Comparison of ENCODE assay signal across 20 cellular contexts in the genomic region with DNA sequence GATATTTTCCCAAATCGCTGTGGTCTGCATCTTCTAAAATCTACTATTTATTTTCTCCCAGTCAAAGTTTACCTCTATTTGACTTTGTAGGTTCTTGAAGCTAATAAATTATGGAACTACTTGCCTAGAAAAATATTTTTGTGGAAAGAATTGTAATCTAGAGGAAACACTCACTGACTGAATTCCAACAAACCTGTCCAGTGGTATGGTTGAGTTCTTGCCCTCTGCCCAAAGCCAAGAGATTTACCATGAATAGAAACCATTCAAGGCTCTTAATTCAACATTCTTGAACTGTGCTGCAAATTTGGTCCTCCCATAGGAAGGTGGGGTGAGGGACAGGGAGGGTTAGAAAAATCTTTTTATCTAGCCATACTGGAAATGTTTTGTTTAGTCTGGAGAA.
DNase-seq lines count a peak whose midpoint lies in the region; ATAC-seq and TF ChIP-seq lines count a peak whose summit lies in the region.
"Had no signal": no experiment of that assay in that cellular context is flagged by ENCODE, and none has a peak within 500 bp of the region (broad histone marks: within the 10 kb centered on the region; RNA-seq: fewer than 3 reads in every experiment).

No MANE protein-coding gene starts in this region.

- DNase-seq in dermis microvascular lymphatic vessel endothelial cell (ENCODE audit: low read depth in 2 of 2) (peak; percentile 21 to 63), NCI-H510A (lab: John Stamatoyannopoulos, UW) (no peak), left ventricle myocardium inferior (no peak), DMS53 treated with DMSO at 0.1 percent for 48 hours (lab: John Stamatoyannopoulos, UW; ENCODE audit: unreplicated experiment) (no peak)
- no peak for DNase-seq in stimulated activated effector memory CD8-positive, alpha-beta T cell treated with anti-CD3 and anti-CD28 coated beads, Interleukin-12 subunit alpha, Interleukin-12 subunit beta, amount 100 ng/mL, for 72 hours (ENCODE audit: low spot score in 2 of 2)
- DNase-seq: 8988T; ACHN; AML-193; CD4-positive, alpha-beta T cell; CD8-positive, alpha-beta memory T cell; DMS 273 treated with DMSO at 0.1 percent for 48 hours; DMS79 treated with DMSO at 0.1 percent for 48 hours; H9 had no signal

- peak overlapping the region in 2 of 3 donors; percentile 22 to 25 for H3K27ac Mint-ChIP-seq in IgD-negative memory B cell
- H3K27ac Mint-ChIP-seq in stimulated activated effector memory CD8-positive, alpha-beta T cell treated with anti-CD3 and anti-CD28 coated beads, Interleukin-12 subunit alpha, Interleukin-12 subunit beta, amount 100 ng/mL, for 72 hours: no peak overlapping the region
- H3K27ac Mint-ChIP-seq: CD4-positive, alpha-beta T cell; CD8-positive, alpha-beta memory T cell; GM23338; H9 had no signal

- TF ChIP-seq CTCF in left ventricle myocardium inferior (IDR thresholded peaks at IDR 0.05; ENCODE audit: borderline replicate concordance): no peak

- ATAC-seq in stimulated activated effector memory CD8-positive, alpha-beta T cell treated with anti-CD3 and anti-CD28 coated beads, Interleukin-12 subunit alpha, Interleukin-12 subunit beta, amount 100 ng/mL, for 72 hours: no peak
- ATAC-seq: A549, GM23338, HCT116 had no signal

- H3K27me3 Mint-ChIP-seq in IgD-negative memory B cell: no peaks in the 10 kb centered on the region
- H3K27me3 Mint-ChIP-seq: CD4-positive, alpha-beta T cell had no signal

- peak overlapping the region; percentile 11; the same call in 1 of the 2 replicates for H3K4me2 ChIP-seq in BLaER1
- H3K4me2 ChIP-seq: A549, GM23338 had no signal

- H3K27ac ChIP-seq in BLaER1: no peak overlapping the region; the same call in 1 of the 2 replicates
- no peak overlapping the region for H3K27ac ChIP-seq in left ventricle myocardium inferior (replicated peaks)
- H3K27ac ChIP-seq: A549 had no signal

- H3K27me3 ChIP-seq in BLaER1: no peaks in the 10 kb centered on the region
- H3K27me3 ChIP-seq in left ventricle myocardium inferior (ENCODE audit: low read depth): no peaks in the 10 kb centered on the region

- no peaks in the 10 kb centered on the region for H3K36me3 Mint-ChIP-seq in IgD-negative memory B cell
- H3K36me3 Mint-ChIP-seq in stimulated activated effector memory CD8-positive, alpha-beta T cell treated with anti-CD3 and anti-CD28 coated beads, Interleukin-12 subunit alpha, Interleukin-12 subunit beta, amount 100 ng/mL, for 72 hours: no peaks in the 10 kb centered on the region

- peaks cover 0 to 7% (median 4%) of the 10 kb centered on the region in 3 donors for H3K9me3 Mint-ChIP-seq in IgD-negative memory B cell
- no peaks in the 10 kb centered on the region for H3K9me3 Mint-ChIP-seq in stimulated activated effector memory CD8-positive, alpha-beta T cell treated with anti-CD3 and anti-CD28 coated beads, Interleukin-12 subunit alpha, Interleukin-12 subunit beta, amount 100 ng/mL, for 72 hours
- H3K9me3 Mint-ChIP-seq: CD4-positive, alpha-beta T cell had no signal

- no peak overlapping the region for H3K9ac ChIP-seq in BLaER1

- H4K20me1 ChIP-seq in BLaER1: no peaks in the 10 kb centered on the region

- no peak overlapping the region for H3K4me3 ChIP-seq in BLaER1
- H3K4me3 ChIP-seq in left ventricle myocardium inferior: no peak overlapping the region
- H3K4me3 ChIP-seq: A549, GM12878, GM23338 had no signal

- intact Hi-C loops in left ventricle myocardium inferior (cut with micrococcal nuclease): no loop called here

- peaks cover 30% of the 10 kb centered on the region for H3K9me3 ChIP-seq in BLaER1
- peaks cover 13% of the 10 kb centered on the region for H3K9me3 ChIP-seq in left ventricle myocardium inferior (replicated peaks)

- H3K4me1 Mint-ChIP-seq in IgD-negative memory B cell: peaks cover 27 to 36% (median 28%) of the 10 kb centered on the region in 3 donors
- H3K4me1 Mint-ChIP-seq in stimulated activated effector memory CD8-positive, alpha-beta T cell treated with anti-CD3 and anti-CD28 coated beads, Interleukin-12 subunit alpha, Interleukin-12 subunit beta, amount 100 ng/mL, for 72 hours: no peaks in the 10 kb centered on the region
- H3K4me1 Mint-ChIP-seq: H9 had no signal

- H3K4me3 Mint-ChIP-seq in IgD-negative memory B cell: no peak overlapping the region
- no peak overlapping the region for H3K4me3 Mint-ChIP-seq in stimulated activated effector memory CD8-positive, alpha-beta T cell treated with anti-CD3 and anti-CD28 coated beads, Interleukin-12 subunit alpha, Interleukin-12 subunit beta, amount 100 ng/mL, for 72 hours
- H3K4me3 Mint-ChIP-seq: CD14-positive monocyte; CD4-positive, alpha-beta T cell; CD8-positive, alpha-beta memory T cell; GM23338; H9 had no signal

- H3K36me3 ChIP-seq in BLaER1 (no peaks in the 10 kb centered on the region), left ventricle myocardium inferior (no peaks in the 10 kb centered on the region)

- peaks cover 52% of the 10 kb centered on the region for H3K4me1 ChIP-seq in BLaER1
- H3K4me1 ChIP-seq in left ventricle myocardium inferior: peaks cover 16% of the 10 kb centered on the region
- H3K4me1 ChIP-seq: A549 had no signal

Comparison
In these comparisons a context has a peak if more than half of its experiments do, and no peak if none do; other contexts are left out.
1. DNase-seq: peak in dermis microvascular lymphatic vessel endothelial cell (2 of 2); none in NCI-H510A (single experiment), left ventricle myocardium inferior (single experiment), stimulated activated effector memory CD8-positive, alpha-beta T cell treated with anti-CD3 and anti-CD28 coated beads, Interleukin-12 subunit alpha, Interleukin-12 subunit beta, amount 100 ng/mL, for 72 hours (0 of 2) and DMS53 treated with DMSO at 0.1 percent for 48 hours (single experiment).